ENCODE assay signal across 9 cellular contexts in the genomic region with DNA sequence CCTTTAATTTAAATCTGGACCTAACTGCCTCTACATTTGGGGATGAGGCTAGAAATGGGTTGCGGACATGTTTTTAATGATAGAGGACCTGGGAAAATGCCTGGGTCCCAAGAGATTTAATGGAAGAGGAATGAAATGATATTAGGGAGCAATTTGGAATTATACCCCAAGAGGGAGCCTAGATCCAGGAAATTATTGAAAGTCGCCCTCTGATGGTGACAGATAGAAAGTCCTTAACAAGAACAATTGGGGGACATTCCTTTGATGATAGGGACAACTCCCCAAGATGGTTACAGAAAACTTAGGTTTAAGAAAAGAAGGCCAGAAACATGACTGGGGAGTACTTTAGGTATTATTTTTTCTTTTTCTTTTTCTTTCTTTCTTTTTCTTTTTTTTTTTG. TPM values are rescaled to one million over a fixed set of nuclear protein-coding genes. Genes with fewer than 3 reads are reported as not detected.
A peak's percentile ranks its signal among the peaks of the same experiment; 100 is the strongest.
DNase-seq lines count a peak whose midpoint lies in the region; FAIRE-seq and TF ChIP-seq lines count a peak whose summit lies in the region.
"Had no signal": no experiment of that assay in that cellular context is flagged by ENCODE, and none has a peak within 500 bp of the region (broad histone marks: within the 10 kb centered on the region; RNA-seq: fewer than 3 reads in every experiment).

No MANE protein-coding gene starts in this region.

- intact Hi-C loops in activated T-helper 2 cell treated with anti-CD3 and anti-CD28 coated beads, Interferon-gamma antibody, Interleukin-2, Interleukin-4, amounts not matched to agents 10 μg/mL and 5 μg/mL and 100 μg/mL, durations not matched to agents 14 hours and 24 hours and 36 hours (cut with micrococcal nuclease): no loop called here

- no peaks in the 10 kb centered on the region for H3K36me3 Mint-ChIP-seq in activated T-helper 2 cell treated with anti-CD3 and anti-CD28 coated beads, Interferon-gamma antibody, Interleukin-2, Interleukin-4, amounts not matched to agents 10 μg/mL and 5 μg/mL and 100 μg/mL, durations not matched to agents 14 hours and 24 hours and 36 hours (ENCODE audit: low read depth)

- no peak for TF ChIP-seq POLR2A in GM12891 (IDR thresholded peaks at IDR 0.05; ENCODE audit: low read depth, low read length)

- peak; percentile 64 for FAIRE-seq in GM18507 (lab: Jason Lieb, UNC)
- FAIRE-seq in urothelium cell line (lab: Jason Lieb, UNC): no peak
- FAIRE-seq in GM12891 (lab: Jason Lieb, UNC): no peak

- no peaks in the 10 kb centered on the region for H3K27me3 Mint-ChIP-seq in activated T-helper 2 cell treated with anti-CD3 and anti-CD28 coated beads, Interferon-gamma antibody, Interleukin-2, Interleukin-4, amounts not matched to agents 10 μg/mL and 5 μg/mL and 100 μg/mL, durations not matched to agents 14 hours and 24 hours and 36 hours (ENCODE audit: low read depth)
- H3K27me3 Mint-ChIP-seq: central memory CD8-positive, alpha-beta T cell had no signal

- no peak overlapping the region for H3K4me3 Mint-ChIP-seq in activated T-helper 2 cell treated with anti-CD3 and anti-CD28 coated beads, Interferon-gamma antibody, Interleukin-2, Interleukin-4, amounts not matched to agents 10 μg/mL and 5 μg/mL and 100 μg/mL, durations not matched to agents 14 hours and 24 hours and 36 hours (ENCODE audit: low read depth)
- H3K4me3 Mint-ChIP-seq: central memory CD8-positive, alpha-beta T cell had no signal

- DNase-seq in A172 (ENCODE audit: low spot score) (peak; percentile 46), GM18507 (ENCODE audit: extremely low spot score, insufficient read length, low read depth) (peak; percentile 8), OCI-M1 (lab: John Stamatoyannopoulos, UW) (peak; percentile 21), fibroblast of the conjunctiva (ENCODE audit: low read depth) (peak; percentile 28), urothelium cell line (ENCODE audit: low spot score) (peak; percentile 12), GM12891 (ENCODE audit: insufficient read length, low spot score) (no peak)
- DNase-seq in stimulated activated CD4-positive, alpha-beta T cell treated with anti-CD3 and anti-CD28 coated beads, Interleukin-4, amount 100 ng/mL, for 24 hours: no peak
- DNase-seq in activated T-helper 2 cell treated with anti-CD3 and anti-CD28 coated beads, Interferon-gamma antibody, Interleukin-2, Interleukin-4, amounts not matched to agents 10 μg/mL and 5 μg/mL and 100 μg/mL, durations not matched to agents 14 hours and 24 hours and 36 hours (ENCODE audit: low spot score): no peak

- H3K9me3 Mint-ChIP-seq in activated T-helper 2 cell treated with anti-CD3 and anti-CD28 coated beads, Interferon-gamma antibody, Interleukin-2, Interleukin-4, amounts not matched to agents 10 μg/mL and 5 μg/mL and 100 μg/mL, durations not matched to agents 14 hours and 24 hours and 36 hours: peaks cover 17% of the 10 kb centered on the region

- no peaks in the 10 kb centered on the region for H3K4me1 Mint-ChIP-seq in activated T-helper 2 cell treated with anti-CD3 and anti-CD28 coated beads, Interferon-gamma antibody, Interleukin-2, Interleukin-4, amounts not matched to agents 10 μg/mL and 5 μg/mL and 100 μg/mL, durations not matched to agents 14 hours and 24 hours and 36 hours (ENCODE audit: low read depth)
- H3K4me1 Mint-ChIP-seq: central memory CD8-positive, alpha-beta T cell had no signal

- no peak overlapping the region for H3K27ac Mint-ChIP-seq in activated T-helper 2 cell treated with anti-CD3 and anti-CD28 coated beads, Interferon-gamma antibody, Interleukin-2, Interleukin-4, amounts not matched to agents 10 μg/mL and 5 μg/mL and 100 μg/mL, durations not matched to agents 14 hours and 24 hours and 36 hours

TF ChIP-seq in GM12891, 5 proteins besides CTCF, POLR2A, EP300 and RAD21:
- TF ChIP-seq POLR2AphosphoS5 (IDR thresholded peaks at IDR 0.05; ENCODE audit: low read depth, low read length) (no peak), TAF1 (IDR thresholded peaks at IDR 0.05; ENCODE audit: low read depth, low read length) (no peak), SPI1 (IDR thresholded peaks at IDR 0.05; ENCODE audit: low read depth, low read length) (no peak), PAX5 (IDR thresholded peaks at IDR 0.05; ENCODE audit: insufficient read depth, low read length, severe bottlenecking) (no peak), POU2F2 (IDR thresholded peaks at IDR 0.05; ENCODE audit: low read depth, low read length) (no peak)

RNA-seq across cellular contexts. Expression of a gene that starts 9.5 kb away (rescaled TPM):
- not detected in 2 replicates for total RNA-seq in A172 (2014; rRNA removed; shearing (Covaris generic))
- polyA plus RNA-seq in GM12891 (2012; ENCODE audit: low read depth, missing spikeins): not detected
- total RNA-seq in activated T-helper 2 cell treated with anti-CD3 and anti-CD28 coated beads, Interferon-gamma antibody, Interleukin-2, Interleukin-4, amounts not matched to agents 10 μg/mL and 5 μg/mL and 100 μg/mL, durations not matched to agents 14 hours and 24 hours and 36 hours: not detected in 2 replicates

RNA-seq across cellular contexts. Expression of a gene that starts 27.3 kb away (rescaled TPM):
- total RNA-seq in A172 (2014; rRNA removed; shearing (Covaris generic)): 14.1 and 19.0 TPM in 2 replicates
- polyA plus RNA-seq in GM12891 (2012; ENCODE audit: low read depth, missing spikeins): 20.3 TPM
- total RNA-seq in activated T-helper 2 cell treated with anti-CD3 and anti-CD28 coated beads, Interferon-gamma antibody, Interleukin-2, Interleukin-4, amounts not matched to agents 10 μg/mL and 5 μg/mL and 100 μg/mL, durations not matched to agents 14 hours and 24 hours and 36 hours: 26.7 and 27.4 TPM in 2 replicates

RNA-seq across cellular contexts. Expression of a gene that starts 38.2 kb away (rescaled TPM):
- total RNA-seq in A172 (2014; rRNA removed; shearing (Covaris generic)): 0.02 and 0.60 TPM in 2 replicates
- polyA plus RNA-seq in GM12891 (2012; ENCODE audit: low read depth, missing spikeins): 0.04 TPM
- total RNA-seq in activated T-helper 2 cell treated with anti-CD3 and anti-CD28 coated beads, Interferon-gamma antibody, Interleukin-2, Interleukin-4, amounts not matched to agents 10 μg/mL and 5 μg/mL and 100 μg/mL, durations not matched to agents 14 hours and 24 hours and 36 hours: not detected in 2 replicates

Comparison
In these comparisons a context has a peak if more than half of its experiments do, and no peak if none do; other contexts are left out.
1. DNase-seq: peak in A172 (single experiment), GM18507 (single experiment), OCI-M1 (single experiment), fibroblast of the conjunctiva (single experiment) and urothelium cell line (single experiment); none in stimulated activated CD4-positive, alpha-beta T cell treated with anti-CD3 and anti-CD28 coated beads, Interleukin-4, amount 100 ng/mL, for 24 hours (single experiment), GM12891 (single experiment) and activated T-helper 2 cell treated with anti-CD3 and anti-CD28 coated beads, Interferon-gamma antibody, Interleukin-2, Interleukin-4, amounts not matched to agents 10 μg/mL and 5 μg/mL and 100 μg/mL, durations not matched to agents 14 hours and 24 hours and 36 hours (single experiment).